In the genomic region with DNA sequence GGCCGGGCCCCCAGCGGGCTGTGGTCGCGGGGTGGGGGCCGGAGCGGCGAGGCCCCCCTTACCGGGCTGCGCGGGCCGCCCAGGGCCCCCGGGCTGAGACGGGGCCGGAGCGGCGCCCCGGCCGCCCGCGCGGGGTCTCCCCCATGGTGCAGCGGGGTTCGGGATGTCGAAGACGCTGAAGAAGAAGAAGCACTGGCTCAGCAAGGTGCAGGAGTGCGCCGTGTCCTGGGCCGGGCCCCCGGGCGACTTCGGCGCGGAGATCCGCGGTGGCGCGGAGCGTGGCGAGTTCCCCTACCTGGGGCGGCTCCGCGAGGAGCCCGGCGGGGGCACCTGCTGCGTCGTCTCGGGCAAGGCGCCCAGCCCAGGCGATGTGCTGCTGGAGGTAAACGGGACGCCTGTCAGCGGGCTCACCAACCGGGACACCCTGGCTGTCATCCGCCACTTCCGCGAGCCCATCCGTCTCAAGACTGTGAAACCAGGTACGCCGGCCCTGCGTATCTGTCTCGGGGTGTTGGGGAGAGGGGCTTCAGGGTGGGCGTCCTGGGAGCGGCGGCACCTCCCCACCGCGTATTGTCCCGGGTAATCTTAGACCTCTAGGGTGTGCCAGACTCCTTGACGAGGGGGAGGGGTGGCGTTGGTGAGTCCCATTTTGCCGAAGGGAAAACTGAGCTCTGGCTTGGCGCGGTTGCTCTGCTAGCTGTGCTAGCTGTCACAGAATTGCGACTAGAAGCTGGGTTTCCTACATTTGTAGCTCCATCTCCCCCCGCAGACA, we compare ENCODE assay signal across 8 cellular contexts. TPM values are rescaled to one million over a fixed set of nuclear protein-coding genes. Genes with fewer than 3 reads are reported as not detected.
DNase-seq lines count a peak whose midpoint lies in the region; ATAC-seq and TF ChIP-seq lines count a peak whose summit lies in the region.

No MANE protein-coding gene starts in this region.

- peak overlapping the region; percentile 92 for H3K4me3 ChIP-seq in BE2C (ENCODE audit: low read depth, low read length)

- intact Hi-C loops in left cardiac atrium (cut with DNase I) (no loop called here), posterior vena cava (cut with DNase I) (no loop called here)

- DNase-seq in BE2C, result peak; percentile 63
- DNase-seq in RPMI8226, result peak; percentile 47
- peak; percentile 51 for DNase-seq in activated naive CD4-positive, alpha-beta T cell treated with anti-CD3 and anti-CD28 coated beads, Interleukin-2, amount 50 U/mL, for 16 hours
- DNase-seq in left cardiac atrium, result peak; percentile 55
- DNase-seq in posterior vena cava (ENCODE audit: low spot score), result peak; percentile 84
- no peak for DNase-seq in DMS153 (lab: John Stamatoyannopoulos, UW)

- peak; percentile 23 for ATAC-seq in GM21528 (IDR thresholded peaks at IDR 0.05; ENCODE audit: low FRiP score, unreplicated experiment)
- peak; percentile 3 to 6 for ATAC-seq in left cardiac atrium
- no peak for ATAC-seq in GM18868 (IDR thresholded peaks at IDR 0.05; ENCODE audit: unreplicated experiment)

- no peaks in the 10 kb centered on the region for H3K9me3 ChIP-seq in BE2C

- H3K36me3 ChIP-seq in BE2C, result no peaks in the 10 kb centered on the region

- peaks cover 2% of the 10 kb centered on the region for H3K4me1 ChIP-seq in BE2C

- TF ChIP-seq CTCF in BE2C (IDR thresholded peaks at IDR 0.05; ENCODE audit: low read depth, low read length), result peak; percentile 28

- H3K27me3 ChIP-seq in BE2C, result no peaks in the 10 kb centered on the region

RNA-seq across cellular contexts. Expression of a gene that starts 0.7 kb away (rescaled TPM):
- 4.7 TPM for polyA plus RNA-seq in BE2C (2012; ENCODE audit: insufficient read depth, insufficient read length, low read depth)
- total RNA-seq in left cardiac atrium (1 to 10 TPM; 7.2 to 7.9 TPM), posterior vena cava (10 to 100 TPM; 12.2 to 13.0 TPM)
